Comparison of ENCODE assay signal across 1 cellular context in the genomic region with DNA sequence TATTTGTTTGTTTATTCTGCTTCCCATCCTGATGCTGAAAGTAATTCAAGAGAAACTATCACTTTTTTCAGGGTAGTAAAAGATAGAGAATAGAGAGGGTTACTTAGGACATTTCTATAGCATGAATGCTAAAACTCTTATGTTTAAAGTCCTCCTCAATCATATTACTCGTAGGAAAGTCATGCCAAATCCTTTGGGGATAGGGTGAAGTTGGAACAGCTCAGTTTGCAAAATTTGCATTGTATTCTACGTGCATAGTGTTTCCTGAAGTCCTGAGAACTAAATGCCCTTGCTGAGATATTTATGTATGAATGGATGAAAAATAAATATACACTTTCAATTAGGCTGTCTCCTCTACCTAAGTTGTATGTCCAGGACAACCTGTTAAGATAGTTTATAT.
TF ChIP-seq lines count a peak whose summit lies in the region.

No MANE protein-coding gene starts in this region.

TF ChIP-seq in SK-N-SH, 30 proteins besides CTCF, POLR2A, EP300 and RAD21 (continued from another document):
- TF ChIP-seq, protein P1, sequence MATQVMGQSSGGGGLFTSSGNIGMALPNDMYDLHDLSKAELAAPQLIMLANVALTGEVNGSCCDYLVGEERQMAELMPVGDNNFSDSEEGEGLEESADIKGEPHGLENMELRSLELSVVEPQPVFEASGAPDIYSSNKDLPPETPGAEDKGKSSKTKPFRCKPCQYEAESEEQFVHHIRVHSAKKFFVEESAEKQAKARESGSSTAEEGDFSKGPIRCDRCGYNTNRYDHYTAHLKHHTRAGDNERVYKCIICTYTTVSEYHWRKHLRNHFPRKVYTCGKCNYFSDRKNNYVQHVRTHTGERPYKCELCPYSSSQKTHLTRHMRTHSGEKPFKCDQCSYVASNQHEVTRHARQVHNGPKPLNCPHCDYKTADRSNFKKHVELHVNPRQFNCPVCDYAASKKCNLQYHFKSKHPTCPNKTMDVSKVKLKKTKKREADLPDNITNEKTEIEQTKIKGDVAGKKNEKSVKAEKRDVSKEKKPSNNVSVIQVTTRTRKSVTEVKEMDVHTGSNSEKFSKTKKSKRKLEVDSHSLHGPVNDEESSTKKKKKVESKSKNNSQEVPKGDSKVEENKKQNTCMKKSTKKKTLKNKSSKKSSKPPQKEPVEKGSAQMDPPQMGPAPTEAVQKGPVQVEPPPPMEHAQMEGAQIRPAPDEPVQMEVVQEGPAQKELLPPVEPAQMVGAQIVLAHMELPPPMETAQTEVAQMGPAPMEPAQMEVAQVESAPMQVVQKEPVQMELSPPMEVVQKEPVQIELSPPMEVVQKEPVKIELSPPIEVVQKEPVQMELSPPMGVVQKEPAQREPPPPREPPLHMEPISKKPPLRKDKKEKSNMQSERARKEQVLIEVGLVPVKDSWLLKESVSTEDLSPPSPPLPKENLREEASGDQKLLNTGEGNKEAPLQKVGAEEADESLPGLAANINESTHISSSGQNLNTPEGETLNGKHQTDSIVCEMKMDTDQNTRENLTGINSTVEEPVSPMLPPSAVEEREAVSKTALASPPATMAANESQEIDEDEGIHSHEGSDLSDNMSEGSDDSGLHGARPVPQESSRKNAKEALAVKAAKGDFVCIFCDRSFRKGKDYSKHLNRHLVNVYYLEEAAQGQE (IDR thresholded peaks at IDR 0.05; ENCODE audit: low read depth, low read length), result no peak
- no peak for TF ChIP-seq NRF1 (IDR thresholded peaks at IDR 0.05; ENCODE audit: low read depth, low read length)
- TF ChIP-seq RCOR1 (IDR thresholded peaks at IDR 0.05; ENCODE audit: low read length), result no peak
- no peak for TF ChIP-seq JUND (IDR thresholded peaks at IDR 0.05)
